In genomic region chr1:18942340-18942739, GRCh38 we compare ENCODE assay signal across 17 cellular contexts. TPM values are rescaled to one million over a fixed set of nuclear protein-coding genes. Genes with fewer than 3 reads are reported as not detected.
A peak's percentile ranks its signal among the peaks of the same experiment; 100 is the strongest.
DNase-seq lines count a peak whose midpoint lies in the region; ATAC-seq and TF ChIP-seq lines count a peak whose summit lies in the region.
"Had no signal": no experiment of that assay in that cellular context is flagged by ENCODE, and none has a peak within 500 bp of the region (broad histone marks: within the 10 kb centered on the region; RNA-seq: fewer than 3 reads in every experiment).

No MANE protein-coding gene starts in this region.

- H3K9me3 ChIP-seq in BLaER1 (no peaks in the 10 kb centered on the region), T-helper 17 cell (ENCODE audit: control insufficient read depth, low read length, poor library complexity, severe bottlenecking) (no peaks in the 10 kb centered on the region), parathyroid adenoma (ENCODE audit: control insufficient read depth, low read length) (no peaks in the 10 kb centered on the region)
- H3K9me3 ChIP-seq: Peyer's patch had no signal

- ATAC-seq in T-helper 17 cell (no peak), HG02763 (IDR thresholded peaks at IDR 0.05; ENCODE audit: unreplicated experiment) (no peak), HG02970 (IDR thresholded peaks at IDR 0.05; ENCODE audit: low FRiP score, unreplicated experiment) (no peak)
- ATAC-seq in stimulated activated naive CD8-positive, alpha-beta T cell treated with anti-CD3 and anti-CD28 coated beads, Interleukin-15, amount 100 ng/mL, for 72 hours: no peak

- H3K79me2 ChIP-seq in parathyroid adenoma: peaks cover 73% of the 10 kb centered on the region

- no peak overlapping the region for H3K9ac ChIP-seq in BLaER1
- H3K9ac ChIP-seq in parathyroid adenoma: no peak overlapping the region

- peaks cover 70% of the 10 kb centered on the region for H3K4me1 Mint-ChIP-seq in T-helper 17 cell
- peaks cover 76% of the 10 kb centered on the region for H3K4me1 Mint-ChIP-seq in stimulated activated naive CD8-positive, alpha-beta T cell treated with anti-CD3 and anti-CD28 coated beads, Interleukin-15, amount 100 ng/mL, for 72 hours

- H3K27me3 ChIP-seq in BLaER1 (no peaks in the 10 kb centered on the region), parathyroid adenoma (ENCODE audit: control insufficient read depth, insufficient read depth, low read length) (no peaks in the 10 kb centered on the region)
- H3K27me3 ChIP-seq: Peyer's patch had no signal

- H3K4me2 ChIP-seq in BLaER1: no peak overlapping the region
- H3K4me2 ChIP-seq in parathyroid adenoma (ENCODE audit: low read length): no peak overlapping the region

- no peak overlapping the region for H2AFZ ChIP-seq in parathyroid adenoma

- H3K4me3 ChIP-seq in BLaER1 (no peak overlapping the region), parathyroid adenoma (ENCODE audit: low read depth, low read length) (no peak overlapping the region)
- H3K4me3 ChIP-seq: Peyer's patch had no signal

- DNase-seq in T-helper 17 cell: no peak
- DNase-seq in fibroblast of gingiva (ENCODE audit: low read depth): peak; percentile 28
- DNase-seq in stimulated activated naive CD8-positive, alpha-beta T cell treated with anti-CD3 and anti-CD28 coated beads, Interleukin-15, amount 100 ng/mL, for 72 hours: no peak
- DNase-seq in dedifferentiated amniotic fluid mesenchymal stem cell (ENCODE audit: extremely low spot score): no peak
- DNase-seq: activated CD4-positive, alpha-beta T cell treated with anti-CD3 and anti-CD28 coated beads, Interleukin-2, amount 10 ng/mL, durations not matched to agents 7 days and 5 days; DND-41; NCI-H1105 treated with DMSO at 0.1 percent for 48 hours; NCI-H524; Peyer's patch; stimulated activated CD4-positive, alpha-beta T cell treated with anti-CD3 and anti-CD28 coated beads, Interleukin-12 subunit alpha, Interleukin-12 subunit beta, amount 100 ng/mL, for 4 hours had no signal

- H3K9me3 Mint-ChIP-seq in stimulated activated naive CD8-positive, alpha-beta T cell treated with anti-CD3 and anti-CD28 coated beads, Interleukin-15, amount 100 ng/mL, for 72 hours: no peaks in the 10 kb centered on the region
- H3K9me3 Mint-ChIP-seq: activated CD4-positive, alpha-beta T cell treated with anti-CD3 and anti-CD28 coated beads, Interleukin-2, amount 10 ng/mL, durations not matched to agents 7 days and 5 days; activated T-helper 1 cell treated with anti-CD3 and anti-CD28 coated beads, Interleukin-12 subunit alpha, Interleukin-12 subunit beta, Interleukin-2, Interleukin-4 antibody, amounts not matched to agents 30 ng/mL and 10 ng/mL and 1 ng/mL, durations not matched to agents 14 hours and 24 hours and 36 hours; IgD-negative memory B cell; type B pancreatic cell had no signal

- no peaks in the 10 kb centered on the region for H3K36me3 Mint-ChIP-seq in T-helper 17 cell (ENCODE audit: low read depth)
- H3K36me3 Mint-ChIP-seq: type B pancreatic cell had no signal

- no peak overlapping the region for H3K4me3 Mint-ChIP-seq in T-helper 17 cell
- no peak overlapping the region for H3K4me3 Mint-ChIP-seq in stimulated activated naive CD8-positive, alpha-beta T cell treated with anti-CD3 and anti-CD28 coated beads, Interleukin-15, amount 100 ng/mL, for 72 hours
- H3K4me3 Mint-ChIP-seq: activated CD4-positive, alpha-beta T cell treated with anti-CD3 and anti-CD28 coated beads, Interleukin-2, amount 10 ng/mL, durations not matched to agents 7 days and 5 days; activated T-helper 1 cell treated with anti-CD3 and anti-CD28 coated beads, Interleukin-12 subunit alpha, Interleukin-12 subunit beta, Interleukin-2, Interleukin-4 antibody, amounts not matched to agents 30 ng/mL and 10 ng/mL and 1 ng/mL, durations not matched to agents 14 hours and 24 hours and 36 hours; IgD-negative memory B cell; type B pancreatic cell had no signal

- H3K27me3 Mint-ChIP-seq in T-helper 17 cell: no peaks in the 10 kb centered on the region
- H3K27me3 Mint-ChIP-seq in stimulated activated naive CD8-positive, alpha-beta T cell treated with anti-CD3 and anti-CD28 coated beads, Interleukin-15, amount 100 ng/mL, for 72 hours: no peaks in the 10 kb centered on the region
- H3K27me3 Mint-ChIP-seq: activated CD4-positive, alpha-beta T cell treated with anti-CD3 and anti-CD28 coated beads, Interleukin-2, amount 10 ng/mL, durations not matched to agents 7 days and 5 days; IgD-negative memory B cell; type B pancreatic cell had no signal

- H3K4me1 ChIP-seq in BLaER1 (peaks cover 83% of the 10 kb centered on the region), parathyroid adenoma (peaks cover 31% of the 10 kb centered on the region)

- H4K20me1 ChIP-seq in BLaER1: peaks cover 83% of the 10 kb centered on the region

- H3K36me3 ChIP-seq in BLaER1 (peaks cover 5% of the 10 kb centered on the region; the same call in 1 of the 2 replicates), parathyroid adenoma (ENCODE audit: control insufficient read depth, insufficient read depth, low read length) (no peaks in the 10 kb centered on the region)
- H3K36me3 ChIP-seq: Peyer's patch had no signal

- H3K27ac Mint-ChIP-seq in T-helper 17 cell: peak overlapping the region; percentile 85
- no peak overlapping the region for H3K27ac Mint-ChIP-seq in stimulated activated naive CD8-positive, alpha-beta T cell treated with anti-CD3 and anti-CD28 coated beads, Interleukin-15, amount 100 ng/mL, for 72 hours
- H3K27ac Mint-ChIP-seq: activated CD4-positive, alpha-beta T cell treated with anti-CD3 and anti-CD28 coated beads, Interleukin-2, amount 10 ng/mL, durations not matched to agents 7 days and 5 days; activated T-helper 1 cell treated with anti-CD3 and anti-CD28 coated beads, Interleukin-12 subunit alpha, Interleukin-12 subunit beta, Interleukin-2, Interleukin-4 antibody, amounts not matched to agents 30 ng/mL and 10 ng/mL and 1 ng/mL, durations not matched to agents 14 hours and 24 hours and 36 hours had no signal

- TF ChIP-seq CTCF in parathyroid adenoma (IDR thresholded peaks at IDR 0.05): no peak

- H3K27ac ChIP-seq in BLaER1 (0 out of 2 replicates have a peak overlapping the region, but pooled peaks have one; percentile 33), parathyroid adenoma (peak overlapping the region; percentile 24)

RNA-seq across cellular contexts. Expression of gene IFFO2, which starts 14.1 kb away (rescaled TPM):
- total RNA-seq in T-helper 17 cell: 100 to 1,000 TPM in 1 of 2 donors, 10 to 100 TPM in 1; 99.8 to 119 TPM

RNA-seq across cellular contexts. Expression of gene ALDH4A1, which starts 40.0 kb away (rescaled TPM):
- total RNA-seq in T-helper 17 cell: 1 to 10 TPM; 1.1 to 1.2 TPM
